14 cellular contexts compared by ENCODE assay signal in genomic region chr3:23072672-23073071, GRCh38.
A peak's percentile ranks its signal among the peaks of the same experiment; 100 is the strongest.
DNase-seq lines count a peak whose midpoint lies in the region; ATAC-seq and TF ChIP-seq lines count a peak whose summit lies in the region.
"Had no signal": no experiment of that assay in that cellular context is flagged by ENCODE, and none has a peak within 500 bp of the region (broad histone marks: within the 10 kb centered on the region; RNA-seq: fewer than 3 reads in every experiment).

No MANE protein-coding gene starts in this region.

- H3K27me3 ChIP-seq in MM.1S (replicated peaks; ENCODE audit: insufficient read depth, low read length): no peaks in the 10 kb centered on the region; the same call in 1 of the 2 replicates
- H3K27me3 ChIP-seq: BE2C had no signal

- POLR2A ChIA-PET in activated B cell treated with CpG ODN at 0.5 μM for 24 hours (lab: Charles Lee): no interaction called here

- no peaks in the 10 kb centered on the region for H3K79me2 ChIP-seq in MM.1S (ENCODE audit: low read length)

- H3K4me3 ChIP-seq in MM.1S (ENCODE audit: low read length): no peak overlapping the region

- peak overlapping the region in 1 of 2 donors; percentile 48 for H3K4me3 Mint-ChIP-seq in CD14-positive monocyte
- H3K4me3 Mint-ChIP-seq in activated B cell treated with CpG ODN at 0.5 μM for 24 hours: no peak overlapping the region
- H3K4me3 Mint-ChIP-seq: CD4-positive, alpha-beta T cell; HFFc6 had no signal

- TF ChIP-seq CTCF in CD14-positive monocyte (IDR thresholded peaks at IDR 0.05) (no peak), MM.1S (IDR thresholded peaks at IDR 0.05; ENCODE audit: low read length) (no peak), activated B cell treated with CpG ODN at 0.5 μM for 24 hours (IDR thresholded peaks at IDR 0.05) (no peak)

- H3K4me1 ChIP-seq in MM.1S (ENCODE audit: low read length): peaks cover 18% of the 10 kb centered on the region
- H3K4me1 ChIP-seq: BE2C had no signal

- H3K9me3 Mint-ChIP-seq in CD14-positive monocyte: no peaks in the 10 kb centered on the region
- H3K9me3 Mint-ChIP-seq in activated B cell treated with CpG ODN at 0.5 μM for 24 hours: peaks cover 4% of the 10 kb centered on the region
- H3K9me3 Mint-ChIP-seq: CD4-positive, alpha-beta T cell; HFFc6 had no signal

- H3K9me3 ChIP-seq in MM.1S (replicated peaks; ENCODE audit: insufficient read depth, low read length): no peaks in the 10 kb centered on the region
- H3K9me3 ChIP-seq: BE2C had no signal

- H3K9ac ChIP-seq in MM.1S (ENCODE audit: low read length): no peak overlapping the region

- DNase-seq in CD14-positive monocyte (ENCODE audit: low spot score) (no peak), MM.1S (no peak), activated B cell treated with CpG ODN at 0.5 μM for 24 hours (no peak), mucosa of gallbladder (ENCODE audit: low spot score) (no peak), left colon (no peak)
- DNase-seq in activated T-cell treated with anti-CD3 and anti-CD28 coated beads, Interleukin-2, amount 50 U/mL, for 48 hours: no peak
- no peak for DNase-seq in activated CD4-positive, alpha-beta T cell treated with anti-CD3 and anti-CD28 coated beads, Interleukin-2, amount 50 U/mL, for 1 hour
- DNase-seq: BE2C; CD4-positive, alpha-beta T cell; DMS79; HCEC 1CT; HFFc6; IMR-90; KBM-7 had no signal

- no peaks in the 10 kb centered on the region for H4K20me1 ChIP-seq in MM.1S (ENCODE audit: insufficient read depth, low read length)

- no peak overlapping the region for H2AFZ ChIP-seq in MM.1S (ENCODE audit: low read length)

- H3K4me2 ChIP-seq in MM.1S (ENCODE audit: low read depth, low read length): peak overlapping the region; percentile 26; the same call in 1 of the 2 replicates

- H3K27ac Mint-ChIP-seq in CD14-positive monocyte (peak overlapping the region; percentile 84 to 92 (median 88)), activated B cell treated with CpG ODN at 0.5 μM for 24 hours (peak overlapping the region; percentile 15)
- H3K27ac Mint-ChIP-seq: CD4-positive, alpha-beta T cell; HFFc6 had no signal

- ATAC-seq in activated B cell treated with CpG ODN at 0.5 μM for 24 hours (ENCODE audit: low read depth) (no peak), left colon (no peak)

- CTCF ChIA-PET in activated B cell treated with CpG ODN at 0.5 μM for 24 hours (lab: Charles Lee): no interaction called here

- intact Hi-C loops in CD14-positive monocyte (cut with micrococcal nuclease): no loop called here
- intact Hi-C loops in activated B cell treated with CpG ODN at 0.5 μM for 24 hours (cut with micrococcal nuclease): loop anchor here (5.0 kb wide), 1 partner anchor 785 kb away; no protein-coding TSS in a partner anchor
- intact Hi-C loops in left colon (cut with DNase I, micrococcal nuclease): no loop called here

- peaks cover 0 to 8% (median 2%) of the 10 kb centered on the region in 3 donors for H3K27me3 Mint-ChIP-seq in CD14-positive monocyte (ENCODE audit: low read depth in 3 of 3)
- H3K27me3 Mint-ChIP-seq in activated B cell treated with CpG ODN at 0.5 μM for 24 hours: no peaks in the 10 kb centered on the region
- H3K27me3 Mint-ChIP-seq: CD4-positive, alpha-beta T cell had no signal

- no peaks in the 10 kb centered on the region for H3K36me3 ChIP-seq in MM.1S (replicated peaks; ENCODE audit: insufficient read depth, low read length)
- H3K36me3 ChIP-seq: BE2C had no signal

- H3K4me1 Mint-ChIP-seq in CD14-positive monocyte (peaks cover 36% of the 10 kb centered on the region), activated B cell treated with CpG ODN at 0.5 μM for 24 hours (peaks cover 50% of the 10 kb centered on the region)

- no peaks in the 10 kb centered on the region for H3K36me3 Mint-ChIP-seq in CD14-positive monocyte
- H3K36me3 Mint-ChIP-seq in activated B cell treated with CpG ODN at 0.5 μM for 24 hours (ENCODE audit: low read depth): no peaks in the 10 kb centered on the region

- H3K9me2 ChIP-seq in MM.1S (replicated peaks; ENCODE audit: insufficient read depth, low read length): no peaks in the 10 kb centered on the region

- H3F3A ChIP-seq in MM.1S (ENCODE audit: insufficient read depth, low read length): no peaks in the 10 kb centered on the region

- no peak overlapping the region for H3K27ac ChIP-seq in MM.1S (ENCODE audit: low read length)
